Comparison of ENCODE assay signal across 1 cellular context in the genomic region with DNA sequence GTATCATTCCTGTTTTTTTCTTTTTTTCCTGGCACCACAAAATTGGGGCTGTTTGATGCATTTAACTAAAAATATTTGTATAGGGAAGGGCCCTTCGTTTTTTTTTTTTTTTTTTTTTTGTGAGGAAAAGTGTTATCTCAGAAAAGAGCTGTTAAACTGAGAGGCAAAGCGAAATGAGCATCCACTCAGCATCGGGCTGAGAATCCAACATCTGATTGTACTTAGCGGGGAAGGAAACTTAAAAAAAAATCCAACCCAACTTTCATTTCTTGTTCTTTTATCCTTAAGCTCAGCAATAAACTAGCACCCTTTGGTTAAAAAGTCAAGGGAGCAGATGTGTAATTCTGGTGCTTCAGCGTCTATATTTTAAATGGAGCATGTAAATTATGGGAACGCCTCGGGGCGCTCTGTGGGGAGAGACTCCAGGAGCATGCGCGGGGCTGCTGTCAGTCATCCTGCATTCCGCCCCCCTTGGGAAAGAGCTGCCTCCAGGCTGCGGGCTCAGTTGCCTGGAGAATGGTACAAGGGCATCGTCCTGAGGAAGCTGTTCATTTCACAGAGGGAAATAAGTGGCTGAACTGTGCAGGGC.
A peak's percentile ranks its signal among the peaks of the same experiment; 100 is the strongest.
TF ChIP-seq lines count a peak whose summit lies in the region.

No MANE protein-coding gene starts in this region.

TF ChIP-seq in HEK293, 187 proteins besides CTCF, POLR2A, EP300 and RAD21 (continued from another document and continues in another):
- TF ChIP-seq, protein P1, sequence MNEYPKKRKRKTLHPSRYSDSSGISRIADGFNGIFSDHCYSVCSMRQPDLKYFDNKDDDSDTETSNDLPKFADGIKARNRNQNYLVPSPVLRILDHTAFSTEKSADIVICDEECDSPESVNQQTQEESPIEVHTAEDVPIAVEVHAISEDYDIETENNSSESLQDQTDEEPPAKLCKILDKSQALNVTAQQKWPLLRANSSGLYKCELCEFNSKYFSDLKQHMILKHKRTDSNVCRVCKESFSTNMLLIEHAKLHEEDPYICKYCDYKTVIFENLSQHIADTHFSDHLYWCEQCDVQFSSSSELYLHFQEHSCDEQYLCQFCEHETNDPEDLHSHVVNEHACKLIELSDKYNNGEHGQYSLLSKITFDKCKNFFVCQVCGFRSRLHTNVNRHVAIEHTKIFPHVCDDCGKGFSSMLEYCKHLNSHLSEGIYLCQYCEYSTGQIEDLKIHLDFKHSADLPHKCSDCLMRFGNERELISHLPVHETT (tag by site-specific recombination; IDR thresholded peaks at IDR 0.05): no peak
- TF ChIP-seq ZNF704 (tag by site-specific recombination; IDR thresholded peaks at IDR 0.05): no peak
- no peak for TF ChIP-seq ZNF223 (tag by site-specific recombination; IDR thresholded peaks at IDR 0.05)
- TF ChIP-seq ZNF138 (tag by site-specific recombination; IDR thresholded peaks at IDR 0.05; ENCODE audit: borderline replicate concordance): no peak
- no peak for TF ChIP-seq ZNF112 (tag by site-specific recombination; IDR thresholded peaks at IDR 0.05)
- no peak for TF ChIP-seq ZNF585B (tag by site-specific recombination; IDR thresholded peaks at IDR 0.05)
- TF ChIP-seq ZNF350 (tag by site-specific recombination; IDR thresholded peaks at IDR 0.05): no peak
- TF ChIP-seq ZNF335 (tag by site-specific recombination; conservative IDR thresholded peaks at IDR 0.05): peak; percentile 39; the same call in 1 of the 2 replicates
- TF ChIP-seq SP2 (tag by site-specific recombination; IDR thresholded peaks at IDR 0.05): peak; percentile 16; the same call in 1 of the 2 replicates
- no peak for TF ChIP-seq ZNF211 (tag by site-specific recombination; IDR thresholded peaks at IDR 0.05; ENCODE audit: low read depth)
- no peak for TF ChIP-seq ZNF596 (tag by site-specific recombination; IDR thresholded peaks at IDR 0.05)
- no peak for TF ChIP-seq ZNF777 (tag by site-specific recombination; IDR thresholded peaks at IDR 0.05; ENCODE audit: borderline replicate concordance)
- no peak for TF ChIP-seq ZBTB10 (tag by site-specific recombination; IDR thresholded peaks at IDR 0.05)
- TF ChIP-seq HIC1 (tag by site-specific recombination; IDR thresholded peaks at IDR 0.05): no peak
- TF ChIP-seq ZNF792 (tag by site-specific recombination; IDR thresholded peaks at IDR 0.05): no peak
- TF ChIP-seq FEZF1 (tag by site-specific recombination; IDR thresholded peaks at IDR 0.05): peak; percentile 78
- no peak for TF ChIP-seq ZNF626 (tag by site-specific recombination; IDR thresholded peaks at IDR 0.05)
- TF ChIP-seq ZNF571 (tag by site-specific recombination; IDR thresholded peaks at IDR 0.05): no peak
- TF ChIP-seq ZNF221 (tag by site-specific recombination; IDR thresholded peaks at IDR 0.05; ENCODE audit: borderline replicate concordance): no peak
- no peak for TF ChIP-seq REST (tag by site-specific recombination; IDR thresholded peaks at IDR 0.05)
- TF ChIP-seq ZNF121 (tag by site-specific recombination; IDR thresholded peaks at IDR 0.05): no peak
- TF ChIP-seq ZNF324 (tag by site-specific recombination; IDR thresholded peaks at IDR 0.05): no peak
- no peak for TF ChIP-seq ZNF513 (tag by site-specific recombination; IDR thresholded peaks at IDR 0.05)
- TF ChIP-seq ZNF16 (tag by site-specific recombination; IDR thresholded peaks at IDR 0.05; ENCODE audit: low read depth): no peak
- no peak for TF ChIP-seq ZSCAN30 (tag by site-specific recombination; IDR thresholded peaks at IDR 0.05)
- no peak for TF ChIP-seq ZNF133 (tag by site-specific recombination; IDR thresholded peaks at IDR 0.05)
- no peak for TF ChIP-seq ZFP37 (tag by site-specific recombination; IDR thresholded peaks at IDR 0.05)
- TF ChIP-seq ZNF416 (tag by site-specific recombination; IDR thresholded peaks at IDR 0.05): no peak
- TF ChIP-seq PRDM6 (tag by site-specific recombination; IDR thresholded peaks at IDR 0.05): peak; percentile 49; the same call in 1 of the 2 replicates
- TF ChIP-seq ZNF140 (tag by site-specific recombination; IDR thresholded peaks at IDR 0.05): no peak
- TF ChIP-seq, protein P2, sequence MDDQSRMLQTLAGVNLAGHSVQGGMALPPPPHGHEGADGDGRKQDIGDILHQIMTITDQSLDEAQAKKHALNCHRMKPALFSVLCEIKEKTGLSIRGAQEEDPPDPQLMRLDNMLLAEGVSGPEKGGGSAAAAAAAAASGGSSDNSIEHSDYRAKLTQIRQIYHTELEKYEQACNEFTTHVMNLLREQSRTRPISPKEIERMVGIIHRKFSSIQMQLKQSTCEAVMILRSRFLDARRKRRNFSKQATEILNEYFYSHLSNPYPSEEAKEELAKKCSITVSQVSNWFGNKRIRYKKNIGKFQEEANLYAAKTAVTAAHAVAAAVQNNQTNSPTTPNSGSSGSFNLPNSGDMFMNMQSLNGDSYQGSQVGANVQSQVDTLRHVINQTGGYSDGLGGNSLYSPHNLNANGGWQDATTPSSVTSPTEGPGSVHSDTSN (CRISPR knock-in tag; IDR thresholded peaks at IDR 0.05): 0 out of 2 replicates have a peak, but pooled peaks have one; percentile 67
- no peak for TF ChIP-seq GLIS2 (tag by site-specific recombination; IDR thresholded peaks at IDR 0.05)
- TF ChIP-seq ZBTB48 (tag by site-specific recombination; IDR thresholded peaks at IDR 0.05): no peak
- no peak for TF ChIP-seq ZNF629 (tag by site-specific recombination; IDR thresholded peaks at IDR 0.05)
- TF ChIP-seq, protein P3, sequence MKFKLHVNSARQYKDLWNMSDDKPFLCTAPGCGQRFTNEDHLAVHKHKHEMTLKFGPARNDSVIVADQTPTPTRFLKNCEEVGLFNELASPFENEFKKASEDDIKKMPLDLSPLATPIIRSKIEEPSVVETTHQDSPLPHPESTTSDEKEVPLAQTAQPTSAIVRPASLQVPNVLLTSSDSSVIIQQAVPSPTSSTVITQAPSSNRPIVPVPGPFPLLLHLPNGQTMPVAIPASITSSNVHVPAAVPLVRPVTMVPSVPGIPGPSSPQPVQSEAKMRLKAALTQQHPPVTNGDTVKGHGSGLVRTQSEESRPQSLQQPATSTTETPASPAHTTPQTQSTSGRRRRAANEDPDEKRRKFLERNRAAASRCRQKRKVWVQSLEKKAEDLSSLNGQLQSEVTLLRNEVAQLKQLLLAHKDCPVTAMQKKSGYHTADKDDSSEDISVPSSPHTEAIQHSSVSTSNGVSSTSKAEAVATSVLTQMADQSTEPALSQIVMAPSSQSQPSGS (tag by site-specific recombination; IDR thresholded peaks at IDR 0.05; ENCODE audit: low read depth): no peak
